In genomic region chr12:117148642-117149041, GRCh38 we compare ENCODE assay signal across 2 cellular contexts.
TF ChIP-seq lines count a peak whose summit lies in the region.

No MANE protein-coding gene starts in this region.

TF ChIP-seq in K562, 482 proteins besides CTCF, POLR2A, EP300 and RAD21:
- TF ChIP-seq ZNF584 (CRISPR knock-in tag; IDR thresholded peaks at IDR 0.05; ENCODE audit: low read depth): no peak
- TF ChIP-seq CLOCK (CRISPR knock-in tag; IDR thresholded peaks at IDR 0.05; ENCODE audit: borderline replicate concordance): no peak
- no peak for TF ChIP-seq HMG20A (CRISPR knock-in tag; conservative IDR thresholded peaks at IDR 0.05)
- TF ChIP-seq ZNF395 (CRISPR knock-in tag; IDR thresholded peaks at IDR 0.05): no peak
- no peak for TF ChIP-seq ZNF263 (CRISPR knock-in tag; IDR thresholded peaks at IDR 0.05; ENCODE audit: borderline replicate concordance)
- no peak for TF ChIP-seq NBN (IDR thresholded peaks at IDR 0.05; ENCODE audit: low read depth)
- TF ChIP-seq THAP7 (CRISPR knock-in tag; IDR thresholded peaks at IDR 0.05): no peak
- TF ChIP-seq ZFP91 (CRISPR knock-in tag; IDR thresholded peaks at IDR 0.05): no peak
- no peak for TF ChIP-seq CREB5 (CRISPR knock-in tag; IDR thresholded peaks at IDR 0.05)
- TF ChIP-seq GTF2F1 (IDR thresholded peaks at IDR 0.05; ENCODE audit: low read depth, low read length): no peak
- no peak for TF ChIP-seq TEAD2 (tag; IDR thresholded peaks at IDR 0.05)
- no peak for TF ChIP-seq SMAD3 (CRISPR knock-in tag; conservative IDR thresholded peaks at IDR 0.05)
- no peak for TF ChIP-seq MYC (IDR thresholded peaks at IDR 0.05; ENCODE audit: low read depth, low read length)
- TF ChIP-seq MYC (CRISPR knock-in tag; IDR thresholded peaks at IDR 0.05; ENCODE audit: borderline replicate concordance, low read depth): no peak
- no peak for TF ChIP-seq TFAP4 (CRISPR knock-in tag; IDR thresholded peaks at IDR 0.05; ENCODE audit: borderline replicate concordance)
- no peak for TF ChIP-seq ZNF133 (CRISPR knock-in tag; IDR thresholded peaks at IDR 0.05)
- TF ChIP-seq BCOR (IDR thresholded peaks at IDR 0.05): no peak
- TF ChIP-seq STAG1 (CRISPR knock-in tag; IDR thresholded peaks at IDR 0.05; ENCODE audit: borderline replicate concordance): no peak
- no peak for TF ChIP-seq ZNF23 (CRISPR knock-in tag; IDR thresholded peaks at IDR 0.05)
- no peak for TF ChIP-seq PPARD (CRISPR knock-in tag; IDR thresholded peaks at IDR 0.05)

TF ChIP-seq in SK-N-SH, 30 proteins besides CTCF, POLR2A, EP300 and RAD21:
- TF ChIP-seq RFX5 (IDR thresholded peaks at IDR 0.05; ENCODE audit: low read length) (no peak), SIN3A (IDR thresholded peaks at IDR 0.05; ENCODE audit: borderline replicate concordance, low read depth, low read length) (no peak), ZBTB33 (IDR thresholded peaks at IDR 0.05; ENCODE audit: borderline replicate concordance, low read depth) (no peak), IRF3 (IDR thresholded peaks at IDR 0.05; ENCODE audit: low read depth, low read length) (no peak), TCF12 (IDR thresholded peaks at IDR 0.05) (no peak), TEAD4 (IDR thresholded peaks at IDR 0.05; ENCODE audit: borderline replicate concordance, insufficient read depth) (no peak), MXI1 (IDR thresholded peaks at IDR 0.05; ENCODE audit: low read depth, low read length) (no peak), FOSL2 (IDR thresholded peaks at IDR 0.05; ENCODE audit: borderline replicate concordance, low read depth) (no peak)
